ENCODE assay signal across 8 cellular contexts in genomic region chr2:118003396-118003824, GRCh38. TPM values are rescaled to one million over a fixed set of nuclear protein-coding genes. Genes with fewer than 3 reads are reported as not detected.
A peak's percentile ranks its signal among the peaks of the same experiment; 100 is the strongest.
DNase-seq lines count a peak whose midpoint lies in the region; ATAC-seq, FAIRE-seq and TF ChIP-seq lines count a peak whose summit lies in the region.

No MANE protein-coding gene starts in this region.

- H3K36me3 Mint-ChIP-seq in activated T-helper 17 cell treated with anti-CD3 and anti-CD28 coated beads, Interleukin-2, amount 50 U/mL, for 72 hours (ENCODE audit: low read depth) = peaks cover 94% of the 10 kb centered on the region

- no peaks in the 10 kb centered on the region for H3K9me3 Mint-ChIP-seq in activated T-helper 17 cell treated with anti-CD3 and anti-CD28 coated beads, Interleukin-2, amount 50 U/mL, for 72 hours

- no peaks in the 10 kb centered on the region for H3K27me3 Mint-ChIP-seq in activated T-helper 17 cell treated with anti-CD3 and anti-CD28 coated beads, Interleukin-2, amount 50 U/mL, for 72 hours

- no peaks in the 10 kb centered on the region for H3K9me2 ChIP-seq in Karpas-422 (replicated peaks; ENCODE audit: insufficient read depth, low read length)

- no peaks in the 10 kb centered on the region for H4K20me1 ChIP-seq in Karpas-422 (ENCODE audit: insufficient read depth, low read depth, low read length)
- peaks cover 4% of the 10 kb centered on the region for H4K20me1 ChIP-seq in osteoblast (ENCODE audit: insufficient read depth, low read length)

- FAIRE-seq in frontal cortex (lab: Jason Lieb, UNC) = no peak

- H3K27ac ChIP-seq in Karpas-422 (ENCODE audit: low read length) (no peak overlapping the region), osteoblast (ENCODE audit: low read depth, low read length) (no peak overlapping the region)

- H3K27me3 ChIP-seq in Karpas-422 (ENCODE audit: low read length) = no peaks in the 10 kb centered on the region
- H3K27me3 ChIP-seq in osteoblast (ENCODE audit: insufficient read depth, low read length) = no peaks in the 10 kb centered on the region

- H3K27ac Mint-ChIP-seq in activated T-helper 17 cell treated with anti-CD3 and anti-CD28 coated beads, Interleukin-2, amount 50 U/mL, for 72 hours = no peak overlapping the region

- H3K36me3 ChIP-seq in Karpas-422 (ENCODE audit: insufficient read depth, low read length) (peaks cover 47% of the 10 kb centered on the region), osteoblast (ENCODE audit: insufficient read depth, low read length) (peaks cover 67% of the 10 kb centered on the region)

- ATAC-seq in activated T-helper 17 cell treated with anti-CD3 and anti-CD28 coated beads, Interleukin-2, amount 50 U/mL, for 72 hours (replicated peaks) = peak; percentile 98

- no peak overlapping the region for H3K9ac ChIP-seq in Karpas-422 (ENCODE audit: low read length)

- H3K4me2 ChIP-seq in Karpas-422 (ENCODE audit: low read depth, low read length, poor library complexity, severe bottlenecking) (no peak overlapping the region), osteoblast (ENCODE audit: insufficient read depth, low read length) (no peak overlapping the region)

- H3K79me2 ChIP-seq in Karpas-422 (ENCODE audit: low read length) (peaks cover 27% of the 10 kb centered on the region), osteoblast (ENCODE audit: insufficient read depth, low read length) (peaks cover 24% of the 10 kb centered on the region)

- peak overlapping the region; percentile 63; the same call in 1 of the 2 replicates for H2AFZ ChIP-seq in Karpas-422 (ENCODE audit: low read length)
- H2AFZ ChIP-seq in osteoblast (ENCODE audit: low read length) = no peak overlapping the region

- H3K4me1 ChIP-seq in Karpas-422 (ENCODE audit: low read length) = peaks cover 7% of the 10 kb centered on the region
- H3K4me1 ChIP-seq in osteoblast (ENCODE audit: insufficient read depth, low read length) = peaks cover 5% of the 10 kb centered on the region

- TF ChIP-seq CTCF in osteoblast (IDR thresholded peaks at IDR 0.05; ENCODE audit: extremely low read depth, low read depth, low read length) = peak; percentile 88

- H3K4me3 Mint-ChIP-seq in activated T-helper 17 cell treated with anti-CD3 and anti-CD28 coated beads, Interleukin-2, amount 50 U/mL, for 72 hours = no peak overlapping the region

- H3K9me3 ChIP-seq in Karpas-422 (ENCODE audit: low read length) (no peaks in the 10 kb centered on the region), osteoblast (ENCODE audit: low read depth, low read length) (no peaks in the 10 kb centered on the region)

- H3K4me3 ChIP-seq in Karpas-422 (ENCODE audit: low read length) (no peak overlapping the region), osteoblast (ENCODE audit: insufficient read depth, low read length) (no peak overlapping the region)

- H3K4me1 Mint-ChIP-seq in activated T-helper 17 cell treated with anti-CD3 and anti-CD28 coated beads, Interleukin-2, amount 50 U/mL, for 72 hours = peaks cover 10% of the 10 kb centered on the region

- DNase-seq in activated naive CD4-positive, alpha-beta T cell treated with Interleukin-2 at 50 U/mL for 16 hours = peak; percentile 16
- DNase-seq in activated naive CD4-positive, alpha-beta T cell (lab: John Stamatoyannopoulos, UW) = no peak
- DNase-seq in HCEC 1CT (peak; percentile 66), Karpas-422 (peak; percentile 91), OCI-M2 (lab: John Stamatoyannopoulos, UW; ENCODE audit: unreplicated experiment) (peak; percentile 19), frontal cortex (ENCODE audit: low spot score in 2 of 2) (peak; percentile 43 to 58), osteoblast (ENCODE audit: insufficient read length, low spot score, missing footprints) (peak; percentile 66)

RNA-seq across cellular contexts. Expression of gene CCDC93, which starts 10.5 kb away (rescaled TPM):
- 22.6 and 24.6 TPM in 2 replicates for total RNA-seq in Karpas-422 (2014; rRNA removed; shearing (Covaris generic); ENCODE audit: low replicate concordance)
- 10 to 100 TPM; 30.6 to 43.6 TPM for total RNA-seq in activated T-helper 17 cell treated with anti-CD3 and anti-CD28 coated beads, Interleukin-2, amount 50 U/mL, for 72 hours
- total RNA-seq in frontal cortex (25.7 TPM), osteoblast (40.5 and 47.7 TPM in 2 replicates)

Comparison
In these comparisons a context has a peak if more than half of its experiments do, and no peak if none do; other contexts are left out.
1. DNase-seq: peak in activated naive CD4-positive, alpha-beta T cell treated with Interleukin-2 at 50 U/mL for 16 hours (single experiment), HCEC 1CT (single experiment), Karpas-422 (single experiment), OCI-M2 (single experiment), frontal cortex (2 of 2) and osteoblast (single experiment); none in activated naive CD4-positive, alpha-beta T cell (0 of 4).